In the genomic region with DNA sequence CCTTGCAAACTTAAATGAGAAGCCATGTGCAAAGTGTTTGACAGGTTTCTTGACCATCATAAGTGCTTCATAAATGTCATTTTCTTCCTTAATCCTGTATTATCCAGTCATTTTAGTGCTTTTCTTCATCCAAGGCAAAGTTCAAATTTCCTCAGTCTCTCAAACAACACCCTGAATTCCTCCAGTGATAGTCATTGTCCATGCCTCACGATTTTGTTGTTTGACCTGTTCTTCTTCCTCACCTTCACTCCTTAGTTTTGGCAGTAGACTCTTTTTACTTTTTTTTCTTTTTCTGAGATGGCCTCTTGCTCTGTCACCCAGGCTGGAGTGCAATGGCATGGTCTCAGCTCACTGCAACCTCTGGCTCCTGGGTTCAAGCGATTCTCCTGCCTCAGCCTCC, we compare ENCODE assay signal across 9 cellular contexts.
"Had no signal": no experiment of that assay in that cellular context is flagged by ENCODE, and none has a peak within 500 bp of the region (broad histone marks: within the 10 kb centered on the region; RNA-seq: fewer than 3 reads in every experiment).

No MANE protein-coding gene starts in this region.

- H3K36me3 ChIP-seq: HAP-1 had no signal

- H3K4me1 ChIP-seq: HAP-1 had no signal

- H3K9me3 ChIP-seq: HAP-1 had no signal

- H3K27ac Mint-ChIP-seq: HFFc6 had no signal

- ATAC-seq: HCT116, K562 had no signal

- DNase-seq: GOT3, H7, HFFc6, IMR-90, KG1 had no signal

- H3K4me3 Mint-ChIP-seq: HFFc6 had no signal

- FAIRE-seq: HTR-8/SVneo, K562 had no signal

- H3K4me3 ChIP-seq: HAP-1, K562 had no signal
